In genomic region chr12:45726594-45727300, GRCh38 we compare ENCODE assay signal across 8 cellular contexts. TPM values are rescaled to one million over a fixed set of nuclear protein-coding genes. Genes with fewer than 3 reads are reported as not detected.
DNase-seq lines count a peak whose midpoint lies in the region; ATAC-seq and TF ChIP-seq lines count a peak whose summit lies in the region.

No MANE protein-coding gene starts in this region.

- H3K27me3 Mint-ChIP-seq in osteocyte (ENCODE audit: unreplicated experiment), result no peaks in the 10 kb centered on the region

- H3K27ac Mint-ChIP-seq in osteocyte (ENCODE audit: unreplicated experiment), result peak overlapping the region; percentile 99

- peaks cover 23% of the 10 kb centered on the region for H3K4me1 Mint-ChIP-seq in osteocyte (ENCODE audit: unreplicated experiment)

- ATAC-seq in Right ventricle myocardium superior (ENCODE audit: poor library complexity), result peak; percentile 6

- no peaks in the 10 kb centered on the region for H3K9me3 Mint-ChIP-seq in osteocyte (ENCODE audit: unreplicated experiment)

- TF ChIP-seq CTCF in osteocyte (IDR thresholded peaks at IDR 0.05), result no peak

- peaks cover 2% of the 10 kb centered on the region for H3K36me3 Mint-ChIP-seq in osteocyte (ENCODE audit: unreplicated experiment)

- DNase-seq in NCI-H2029 (lab: John Stamatoyannopoulos, UW) (peak; percentile 46), NCI-H2029 treated with DMSO at 0.1 percent for 48 hours (lab: John Stamatoyannopoulos, UW) (no peak), NCI-H748 treated with DMSO at 0.1 percent for 48 hours (lab: John Stamatoyannopoulos, UW) (peak; percentile 21), Right ventricle myocardium superior (peak; percentile 76), osteocyte (ENCODE audit: extremely low spot score, unreplicated experiment) (peak; percentile 86), GM19238 (ENCODE audit: insufficient read length, low spot score) (no peak), NCI-H128 (lab: John Stamatoyannopoulos, UW; ENCODE audit: unreplicated experiment) (no peak)
- DNase-seq in activated naive CD4-positive, alpha-beta T cell treated with anti-CD3 and anti-CD28 coated beads, Interleukin-2, amount 50 U/mL, for 16 hours, result peak; percentile 35

- intact Hi-C loops in Right ventricle myocardium superior (cut with DNase I), result no loop called here

- H3K4me3 Mint-ChIP-seq in osteocyte (ENCODE audit: unreplicated experiment), result peak overlapping the region; percentile 87

RNA-seq across cellular contexts. Expression of gene ARID2, which starts 2.8 kb away (rescaled TPM):
- total RNA-seq in Right ventricle myocardium superior, result 14.3 TPM
- total RNA-seq in osteocyte, result 38.1 and 44.4 TPM in 2 replicates

Comparison
In these comparisons a context has a peak if more than half of its experiments do, and no peak if none do; other contexts are left out.
1. DNase-seq: peak in NCI-H2029 (single experiment), NCI-H748 treated with DMSO at 0.1 percent for 48 hours (single experiment), activated naive CD4-positive, alpha-beta T cell treated with anti-CD3 and anti-CD28 coated beads, Interleukin-2, amount 50 U/mL, for 16 hours (single experiment), Right ventricle myocardium superior (single experiment) and osteocyte (single experiment); none in NCI-H2029 treated with DMSO at 0.1 percent for 48 hours (single experiment), GM19238 (single experiment) and NCI-H128 (single experiment).